ENCODE assay signal across 1 cellular context in genomic region chr16:48156790-48157209, GRCh38.
A peak's percentile ranks its signal among the peaks of the same experiment; 100 is the strongest.
TF ChIP-seq lines count a peak whose summit lies in the region.

No MANE protein-coding gene starts in this region.

TF ChIP-seq in HepG2, 621 proteins besides CTCF, POLR2A, EP300 and RAD21 (continued from another document and continues in another):
- TF ChIP-seq, protein P1, sequence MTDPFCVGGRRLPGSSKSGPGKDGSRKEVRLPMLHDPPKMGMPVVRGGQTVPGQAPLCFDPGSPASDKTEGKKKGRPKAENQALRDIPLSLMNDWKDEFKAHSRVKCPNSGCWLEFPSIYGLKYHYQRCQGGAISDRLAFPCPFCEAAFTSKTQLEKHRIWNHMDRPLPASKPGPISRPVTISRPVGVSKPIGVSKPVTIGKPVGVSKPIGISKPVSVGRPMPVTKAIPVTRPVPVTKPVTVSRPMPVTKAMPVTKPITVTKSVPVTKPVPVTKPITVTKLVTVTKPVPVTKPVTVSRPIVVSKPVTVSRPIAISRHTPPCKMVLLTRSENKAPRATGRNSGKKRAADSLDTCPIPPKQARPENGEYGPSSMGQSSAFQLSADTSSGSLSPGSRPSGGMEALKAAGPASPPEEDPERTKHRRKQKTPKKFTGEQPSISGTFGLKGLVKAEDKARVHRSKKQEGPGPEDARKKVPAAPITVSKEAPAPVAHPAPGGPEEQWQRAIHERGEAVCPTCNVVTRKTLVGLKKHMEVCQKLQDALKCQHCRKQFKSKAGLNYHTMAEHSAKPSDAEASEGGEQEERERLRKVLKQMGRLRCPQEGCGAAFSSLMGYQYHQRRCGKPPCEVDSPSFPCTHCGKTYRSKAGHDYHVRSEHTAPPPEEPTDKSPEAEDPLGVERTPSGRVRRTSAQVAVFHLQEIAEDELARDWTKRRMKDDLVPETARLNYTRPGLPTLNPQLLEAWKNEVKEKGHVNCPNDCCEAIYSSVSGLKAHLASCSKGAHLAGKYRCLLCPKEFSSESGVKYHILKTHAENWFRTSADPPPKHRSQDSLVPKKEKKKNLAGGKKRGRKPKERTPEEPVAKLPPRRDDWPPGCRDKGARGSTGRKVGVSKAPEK (CRISPR knock-in tag; IDR thresholded peaks at IDR 0.05; ENCODE audit: borderline replicate concordance) = no peak
- no peak for TF ChIP-seq ZBTB39 (CRISPR knock-in tag; IDR thresholded peaks at IDR 0.05)
- no peak for TF ChIP-seq ZNF430 (CRISPR knock-in tag; IDR thresholded peaks at IDR 0.05)
- TF ChIP-seq ZNF775 (CRISPR knock-in tag; IDR thresholded peaks at IDR 0.05; ENCODE audit: borderline replicate concordance) = no peak
- TF ChIP-seq MAFF (IDR thresholded peaks at IDR 0.05; ENCODE audit: low read depth, low read length) = no peak
- TF ChIP-seq SPEN (CRISPR knock-in tag; IDR thresholded peaks at IDR 0.05; ENCODE audit: low read depth) = no peak
- TF ChIP-seq MAF1 (CRISPR knock-in tag; IDR thresholded peaks at IDR 0.05; ENCODE audit: borderline replicate concordance) = no peak
- TF ChIP-seq CREBL2 (CRISPR knock-in tag; IDR thresholded peaks at IDR 0.05; ENCODE audit: borderline replicate concordance) = no peak
- TF ChIP-seq TBX3 (IDR thresholded peaks at IDR 0.05; ENCODE audit: borderline replicate concordance) = no peak
- no peak for TF ChIP-seq NR3C1 (CRISPR knock-in tag; IDR thresholded peaks at IDR 0.05)
- no peak for TF ChIP-seq KDM6A (CRISPR knock-in tag; IDR thresholded peaks at IDR 0.05; ENCODE audit: low read depth)
- no peak for TF ChIP-seq TIGD3 (CRISPR knock-in tag; IDR thresholded peaks at IDR 0.05; ENCODE audit: borderline replicate concordance)
- TF ChIP-seq, protein P2, sequence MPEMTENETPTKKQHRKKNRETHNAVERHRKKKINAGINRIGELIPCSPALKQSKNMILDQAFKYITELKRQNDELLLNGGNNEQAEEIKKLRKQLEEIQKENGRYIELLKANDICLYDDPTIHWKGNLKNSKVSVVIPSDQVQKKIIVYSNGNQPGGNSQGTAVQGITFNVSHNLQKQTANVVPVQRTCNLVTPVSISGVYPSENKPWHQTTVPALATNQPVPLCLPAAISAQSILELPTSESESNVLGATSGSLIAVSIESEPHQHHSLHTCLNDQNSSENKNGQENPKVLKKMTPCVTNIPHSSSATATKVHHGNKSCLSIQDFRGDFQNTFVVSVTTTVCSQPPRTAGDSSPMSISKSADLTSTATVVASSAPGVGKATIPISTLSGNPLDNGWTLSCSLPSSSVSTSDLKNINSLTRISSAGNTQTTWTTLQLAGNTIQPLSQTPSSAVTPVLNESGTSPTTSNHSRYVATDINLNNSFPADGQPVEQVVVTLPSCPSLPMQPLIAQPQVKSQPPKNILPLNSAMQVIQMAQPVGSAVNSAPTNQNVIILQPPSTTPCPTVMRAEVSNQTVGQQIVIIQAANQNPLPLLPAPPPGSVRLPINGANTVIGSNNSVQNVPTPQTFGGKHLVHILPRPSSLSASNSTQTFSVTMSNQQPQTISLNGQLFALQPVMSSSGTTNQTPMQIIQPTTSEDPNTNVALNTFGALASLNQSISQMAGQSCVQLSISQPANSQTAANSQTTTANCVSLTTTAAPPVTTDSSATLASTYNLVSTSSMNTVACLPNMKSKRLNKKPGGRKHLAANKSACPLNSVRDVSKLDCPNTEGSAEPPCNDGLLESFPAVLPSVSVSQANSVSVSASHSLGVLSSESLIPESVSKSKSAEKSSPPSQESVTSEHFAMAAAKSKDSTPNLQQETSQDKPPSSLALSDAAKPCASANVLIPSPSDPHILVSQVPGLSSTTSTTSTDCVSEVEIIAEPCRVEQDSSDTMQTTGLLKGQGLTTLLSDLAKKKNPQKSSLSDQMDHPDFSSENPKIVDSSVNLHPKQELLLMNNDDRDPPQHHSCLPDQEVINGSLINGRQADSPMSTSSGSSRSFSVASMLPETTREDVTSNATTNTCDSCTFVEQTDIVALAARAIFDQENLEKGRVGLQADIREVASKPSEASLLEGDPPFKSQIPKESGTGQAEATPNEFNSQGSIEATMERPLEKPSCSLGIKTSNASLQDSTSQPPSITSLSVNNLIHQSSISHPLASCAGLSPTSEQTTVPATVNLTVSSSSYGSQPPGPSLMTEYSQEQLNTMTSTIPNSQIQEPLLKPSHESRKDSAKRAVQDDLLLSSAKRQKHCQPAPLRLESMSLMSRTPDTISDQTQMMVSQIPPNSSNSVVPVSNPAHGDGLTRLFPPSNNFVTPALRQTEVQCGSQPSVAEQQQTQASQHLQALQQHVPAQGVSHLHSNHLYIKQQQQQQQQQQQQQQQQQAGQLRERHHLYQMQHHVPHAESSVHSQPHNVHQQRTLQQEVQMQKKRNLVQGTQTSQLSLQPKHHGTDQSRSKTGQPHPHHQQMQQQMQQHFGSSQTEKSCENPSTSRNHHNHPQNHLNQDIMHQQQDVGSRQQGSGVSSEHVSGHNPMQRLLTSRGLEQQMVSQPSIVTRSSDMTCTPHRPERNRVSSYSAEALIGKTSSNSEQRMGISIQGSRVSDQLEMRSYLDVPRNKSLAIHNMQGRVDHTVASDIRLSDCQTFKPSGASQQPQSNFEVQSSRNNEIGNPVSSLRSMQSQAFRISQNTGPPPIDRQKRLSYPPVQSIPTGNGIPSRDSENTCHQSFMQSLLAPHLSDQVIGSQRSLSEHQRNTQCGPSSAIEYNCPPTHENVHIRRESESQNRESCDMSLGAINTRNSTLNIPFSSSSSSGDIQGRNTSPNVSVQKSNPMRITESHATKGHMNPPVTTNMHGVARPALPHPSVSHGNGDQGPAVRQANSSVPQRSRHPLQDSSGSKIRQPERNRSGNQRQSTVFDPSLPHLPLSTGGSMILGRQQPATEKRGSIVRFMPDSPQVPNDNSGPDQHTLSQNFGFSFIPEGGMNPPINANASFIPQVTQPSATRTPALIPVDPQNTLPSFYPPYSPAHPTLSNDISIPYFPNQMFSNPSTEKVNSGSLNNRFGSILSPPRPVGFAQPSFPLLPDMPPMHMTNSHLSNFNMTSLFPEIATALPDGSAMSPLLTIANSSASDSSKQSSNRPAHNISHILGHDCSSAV (CRISPR knock-in tag; IDR thresholded peaks at IDR 0.05; ENCODE audit: borderline replicate concordance) = no peak
- no peak for TF ChIP-seq ZNF263 (CRISPR knock-in tag; IDR thresholded peaks at IDR 0.05)
- TF ChIP-seq ZNF670 (CRISPR knock-in tag; IDR thresholded peaks at IDR 0.05; ENCODE audit: borderline replicate concordance) = no peak
- TF ChIP-seq STAG1 (CRISPR knock-in tag; IDR thresholded peaks at IDR 0.05) = peak; percentile 93
- TF ChIP-seq, protein P3, sequence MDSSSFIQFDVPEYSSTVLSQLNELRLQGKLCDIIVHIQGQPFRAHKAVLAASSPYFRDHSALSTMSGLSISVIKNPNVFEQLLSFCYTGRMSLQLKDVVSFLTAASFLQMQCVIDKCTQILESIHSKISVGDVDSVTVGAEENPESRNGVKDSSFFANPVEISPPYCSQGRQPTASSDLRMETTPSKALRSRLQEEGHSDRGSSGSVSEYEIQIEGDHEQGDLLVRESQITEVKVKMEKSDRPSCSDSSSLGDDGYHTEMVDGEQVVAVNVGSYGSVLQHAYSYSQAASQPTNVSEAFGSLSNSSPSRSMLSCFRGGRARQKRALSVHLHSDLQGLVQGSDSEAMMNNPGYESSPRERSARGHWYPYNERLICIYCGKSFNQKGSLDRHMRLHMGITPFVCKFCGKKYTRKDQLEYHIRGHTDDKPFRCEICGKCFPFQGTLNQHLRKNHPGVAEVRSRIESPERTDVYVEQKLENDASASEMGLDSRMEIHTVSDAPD (CRISPR knock-in tag; IDR thresholded peaks at IDR 0.05) = no peak
- no peak for TF ChIP-seq ZNF264 (CRISPR knock-in tag; IDR thresholded peaks at IDR 0.05)
- TF ChIP-seq, protein P4, sequence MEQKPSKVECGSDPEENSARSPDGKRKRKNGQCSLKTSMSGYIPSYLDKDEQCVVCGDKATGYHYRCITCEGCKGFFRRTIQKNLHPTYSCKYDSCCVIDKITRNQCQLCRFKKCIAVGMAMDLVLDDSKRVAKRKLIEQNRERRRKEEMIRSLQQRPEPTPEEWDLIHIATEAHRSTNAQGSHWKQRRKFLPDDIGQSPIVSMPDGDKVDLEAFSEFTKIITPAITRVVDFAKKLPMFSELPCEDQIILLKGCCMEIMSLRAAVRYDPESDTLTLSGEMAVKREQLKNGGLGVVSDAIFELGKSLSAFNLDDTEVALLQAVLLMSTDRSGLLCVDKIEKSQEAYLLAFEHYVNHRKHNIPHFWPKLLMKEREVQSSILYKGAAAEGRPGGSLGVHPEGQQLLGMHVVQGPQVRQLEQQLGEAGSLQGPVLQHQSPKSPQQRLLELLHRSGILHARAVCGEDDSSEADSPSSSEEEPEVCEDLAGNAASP (CRISPR knock-in tag; IDR thresholded peaks at IDR 0.05; ENCODE audit: borderline replicate concordance) = no peak
- TF ChIP-seq THAP11 (CRISPR knock-in tag; IDR thresholded peaks at IDR 0.05) = 0 out of 2 replicates have a peak, but pooled peaks have one; percentile 22
- TF ChIP-seq SRF (IDR thresholded peaks at IDR 0.05; ENCODE audit: low read depth, low read length) = no peak
- 0 out of 2 replicates have a peak, but pooled peaks have one; percentile 46 for TF ChIP-seq ZNF574 (CRISPR knock-in tag; IDR thresholded peaks at IDR 0.05)
- no peak for TF ChIP-seq ZSCAN21 (CRISPR knock-in tag; IDR thresholded peaks at IDR 0.05; ENCODE audit: borderline replicate concordance)
- no peak for TF ChIP-seq ZEB1 (IDR thresholded peaks at IDR 0.05; ENCODE audit: insufficient replicate concordance, low read depth)
